Comparison of ENCODE assay signal across 8 cellular contexts in genomic region chrX:15790766-15791380, GRCh38. TPM values are rescaled to one million over a fixed set of nuclear protein-coding genes. Genes with fewer than 3 reads are reported as not detected.
DNase-seq lines count a peak whose midpoint lies in the region; ATAC-seq and TF ChIP-seq lines count a peak whose summit lies in the region.

No MANE protein-coding gene starts in this region.

- TF ChIP-seq CTCF in OCI-LY1 (IDR thresholded peaks at IDR 0.05; ENCODE audit: low read length): no peak
- no peak for TF ChIP-seq CTCF in neutrophil (IDR thresholded peaks at IDR 0.05)

- H3K9ac ChIP-seq in OCI-LY1 (ENCODE audit: low read length): peak overlapping the region; percentile 81

- 1 to 6% methylated on average over 19 of the region's 19 CpGs for WGBS in esophagus, 2 donors

- peak overlapping the region; percentile 96 for H3K4me2 ChIP-seq in OCI-LY1 (ENCODE audit: low read length)

- ATAC-seq in GM18499 (IDR thresholded peaks at IDR 0.05; ENCODE audit: insufficient read depth, unreplicated experiment) (peak; percentile 17), HG02610 (IDR thresholded peaks at IDR 0.05; ENCODE audit: unreplicated experiment) (peak; percentile 22)

- H3K27me3 ChIP-seq in OCI-LY1 (ENCODE audit: insufficient read depth, low read length) (no peaks in the 10 kb centered on the region), esophagus (ENCODE audit: control insufficient read depth in 1 of 2, insufficient read depth in 2 of 2, low read length in 2 of 2) (no peaks in the 10 kb centered on the region), neutrophil (no peaks in the 10 kb centered on the region)

- H4K20me1 ChIP-seq in OCI-LY1 (ENCODE audit: insufficient read depth, low read length): no peaks in the 10 kb centered on the region

- peaks cover 6% of the 10 kb centered on the region; the same call in 1 of the 2 replicates for H3K79me2 ChIP-seq in OCI-LY1 (ENCODE audit: insufficient read depth, low read length)

- H3K9me3 ChIP-seq in OCI-LY1 (ENCODE audit: low read length) (no peaks in the 10 kb centered on the region), esophagus (ENCODE audit: control insufficient read depth in 2 of 2, insufficient read depth in 1 of 2, low read depth in 1 of 2, low read length in 1 of 2) (no peaks in the 10 kb centered on the region), neutrophil (no peaks in the 10 kb centered on the region)

- H3F3A ChIP-seq in OCI-LY1 (ENCODE audit: insufficient read depth, low read length): no peaks in the 10 kb centered on the region

- H3K4me1 ChIP-seq in OCI-LY1 (ENCODE audit: insufficient read depth, low read length, severe bottlenecking) (peaks cover 4% of the 10 kb centered on the region), esophagus (ENCODE audit: control insufficient read depth in 2 of 2, insufficient read depth in 2 of 2, low read length in 1 of 2) (no peaks in the 10 kb centered on the region), neutrophil (ENCODE audit: control insufficient read depth in 1 of 2, insufficient read depth in 1 of 2, low read depth in 1 of 2, low read length in 1 of 2) (peaks cover 17 to 35% of the 10 kb centered on the region in 2 experiments)

- peak overlapping the region; percentile 80 for H3K4me3 ChIP-seq in OCI-LY1 (ENCODE audit: low read depth, low read length, poor library complexity, severe bottlenecking)
- H3K4me3 ChIP-seq in esophagus (ENCODE audit: low read depth in 1 of 2, low read length in 2 of 2): peak overlapping the region; percentile 73 to 93
- H3K4me3 ChIP-seq in neutrophil (ENCODE audit: low read depth in 1 of 2, low read length in 1 of 2): peak overlapping the region; percentile 68 to 91

- H3K9me2 ChIP-seq in OCI-LY1 (ENCODE audit: low read depth, low read length): no peaks in the 10 kb centered on the region

- H3K36me3 ChIP-seq in OCI-LY1 (ENCODE audit: insufficient read depth, low read length) (peaks cover 12% of the 10 kb centered on the region; the same call in 1 of the 2 replicates), esophagus (ENCODE audit: control insufficient read depth in 2 of 2, insufficient read depth in 2 of 2, low read length in 1 of 2) (no peaks in the 10 kb centered on the region), neutrophil (no peaks in the 10 kb centered on the region)

- H2AFZ ChIP-seq in OCI-LY1 (ENCODE audit: low read length): no peak overlapping the region

- H3K27ac ChIP-seq in OCI-LY1 (ENCODE audit: low read depth, low read length, poor library complexity, severe bottlenecking) (peak overlapping the region; percentile 68), esophagus (ENCODE audit: low read depth in 2 of 2, low read length in 1 of 2) (peak overlapping the region; percentile 83 to 84), neutrophil (peak overlapping the region; percentile 92)

- no peak for DNase-seq in stimulated activated naive CD4-positive, alpha-beta T cell treated with Interleukin-2 at 50 U/mL for 16 hours (lab: John Stamatoyannopoulos, UW)
- DNase-seq in NCI-H69 (lab: John Stamatoyannopoulos, UW) (no peak), NCI-H446 (lab: John Stamatoyannopoulos, UW) (no peak)

RNA-seq across cellular contexts. Expression of gene ZRSR2, which starts 0.6 kb away (rescaled TPM):
- polyA plus RNA-seq in esophagus: 10 to 100 TPM; 11.5 to 11.9 TPM

RNA-seq across cellular contexts. Expression of gene CA5B, which starts 52.8 kb away (rescaled TPM):
- 1 to 10 TPM; 1.5 to 1.6 TPM for polyA plus RNA-seq in esophagus
